37 cellular contexts compared by ENCODE assay signal in genomic region chr17:55622547-55622946, GRCh38.
"Had no signal": no experiment of that assay in that cellular context is flagged by ENCODE, and none has a peak within 500 bp of the region (broad histone marks: within the 10 kb centered on the region; RNA-seq: fewer than 3 reads in every experiment).

No MANE protein-coding gene starts in this region.

- H3K27ac ChIP-seq: body of pancreas, cardiac muscle cell, coronary artery, dorsolateral prefrontal cortex, heart left ventricle, neutrophil, ovary, right lobe of liver, skin epidermis had no signal

- H3K36me3 ChIP-seq: cardiac muscle cell, heart left ventricle, neutrophil, ovary, right lobe of liver had no signal

- H3K4me1 Mint-ChIP-seq: immature natural killer cell, naive B cell had no signal

- DNase-seq: activated B cell treated with CpG ODN at 0.5 μM for 24 hours; activated CD4-positive, alpha-beta T cell treated with anti-CD3 and anti-CD28 coated beads for 36 hours; activated CD8-positive, alpha-beta memory T cell treated with anti-CD3 and anti-CD28 coated beads, Interleukin-2, amount 10 ng/mL, durations not matched to agents 7 days and 5 days; activated CD8-positive, alpha-beta T cell treated with anti-CD3 and anti-CD28 coated beads, Interleukin-2, amount 10 ng/mL, durations not matched to agents 7 days and 5 days; activated naive CD4-positive, alpha-beta T cell treated with Interleukin-2 at 50 U/mL for 16 hours; activated T-cell treated with anti-CD3 and anti-CD28 coated beads, Interleukin-2, amount 50 U/mL, for 72 hours; aorta; body of pancreas; cerebellar nuclear complex; dorsolateral prefrontal cortex; effector memory CD4-positive, alpha-beta T cell; erythroblast; foreskin fibroblast; heart left ventricle; hypothalamus; immature natural killer cell; kidney glomerular epithelial cell; naive B cell; nephron progenitor cell; ovary; right lobe of liver; stimulated activated CD4-positive, alpha-beta T cell treated with anti-CD3 and anti-CD28 coated beads, Interleukin-12 subunit alpha, Interleukin-12 subunit beta, amount 100 ng/mL, for 4 hours; stimulated activated CD4-positive, alpha-beta T cell treated with anti-CD3 and anti-CD28 coated beads, Interleukin-4, amount 100 ng/mL, for 1 hour; substantia nigra; T-helper 1 cell had no signal

- H3K27ac Mint-ChIP-seq: activated B cell treated with CpG ODN at 0.5 μM for 24 hours; activated CD4-positive, alpha-beta T cell treated with anti-CD3 and anti-CD28 coated beads for 36 hours; activated CD8-positive, alpha-beta memory T cell treated with anti-CD3 and anti-CD28 coated beads, Interleukin-2, amount 10 ng/mL, durations not matched to agents 7 days and 5 days; activated CD8-positive, alpha-beta T cell treated with anti-CD3 and anti-CD28 coated beads, Interleukin-2, amount 10 ng/mL, durations not matched to agents 7 days and 5 days; activated naive CD8-positive, alpha-beta T cell; activated T-cell treated with anti-CD3 and anti-CD28 coated beads, Interleukin-2, amount 50 U/mL, for 72 hours; immature natural killer cell; mesothelial cell of epicardium; nephron progenitor cell; progenitor cell of endocrine pancreas; stimulated activated naive CD8-positive, alpha-beta T cell treated with anti-CD3 and anti-CD28 coated beads, Interleukin-15, Interleukin-2, amounts not matched to agents 100 ng/mL and 50 ng/mL, for 24 hours; T-helper 2 cell treated with Interferon-gamma antibody and Interleukin-4, amounts not matched to agents 5 μg/mL and 100 μg/mL, for 36 hours; type B pancreatic cell had no signal

- H3K4me3 ChIP-seq: body of pancreas, cardiac muscle cell, coronary artery, dorsolateral prefrontal cortex, heart left ventricle, lung, ovary, right lobe of liver, skin epidermis had no signal

- H3K4me3 Mint-ChIP-seq: activated B cell treated with CpG ODN at 0.5 μM for 24 hours; activated CD4-positive, alpha-beta T cell treated with anti-CD3 and anti-CD28 coated beads for 36 hours; activated CD8-positive, alpha-beta memory T cell treated with anti-CD3 and anti-CD28 coated beads, Interleukin-2, amount 10 ng/mL, durations not matched to agents 7 days and 5 days; activated CD8-positive, alpha-beta T cell treated with anti-CD3 and anti-CD28 coated beads, Interleukin-2, amount 10 ng/mL, durations not matched to agents 7 days and 5 days; activated naive CD8-positive, alpha-beta T cell; activated T-cell treated with anti-CD3 and anti-CD28 coated beads, Interleukin-2, amount 50 U/mL, for 72 hours; immature natural killer cell; mesothelial cell of epicardium; naive B cell; nephron progenitor cell; stimulated activated naive CD8-positive, alpha-beta T cell treated with anti-CD3 and anti-CD28 coated beads, Interleukin-15, Interleukin-2, amounts not matched to agents 100 ng/mL and 50 ng/mL, for 24 hours; T-helper 2 cell treated with Interferon-gamma antibody and Interleukin-4, amounts not matched to agents 5 μg/mL and 100 μg/mL, for 36 hours; type B pancreatic cell had no signal

- ATAC-seq: activated CD4-positive, alpha-beta T cell treated with anti-CD3 and anti-CD28 coated beads for 36 hours; activated CD8-positive, alpha-beta memory T cell treated with anti-CD3 and anti-CD28 coated beads, Interleukin-2, amount 10 ng/mL, durations not matched to agents 7 days and 5 days; activated CD8-positive, alpha-beta T cell treated with anti-CD3 and anti-CD28 coated beads, Interleukin-2, amount 10 ng/mL, durations not matched to agents 7 days and 5 days; activated T-cell treated with anti-CD3 and anti-CD28 coated beads, Interleukin-2, amount 50 U/mL, for 72 hours; body of pancreas; heart left ventricle; left lobe of liver; right lobe of liver had no signal

- H3K36me3 Mint-ChIP-seq: activated CD8-positive, alpha-beta memory T cell treated with anti-CD3 and anti-CD28 coated beads, Interleukin-2, amount 10 ng/mL, durations not matched to agents 7 days and 5 days; activated naive CD8-positive, alpha-beta T cell; immature natural killer cell; mesothelial cell of epicardium; type B pancreatic cell had no signal

- H3K9me3 ChIP-seq: body of pancreas, heart left ventricle, neutrophil, ovary, right lobe of liver had no signal

- H3K9me3 Mint-ChIP-seq: activated B cell treated with CpG ODN at 0.5 μM for 24 hours; activated T-cell treated with anti-CD3 and anti-CD28 coated beads, Interleukin-2, amount 50 U/mL, for 72 hours; naive B cell; stimulated activated naive CD8-positive, alpha-beta T cell treated with anti-CD3 and anti-CD28 coated beads, Interleukin-15, Interleukin-2, amounts not matched to agents 100 ng/mL and 50 ng/mL, for 24 hours; T-helper 2 cell treated with Interferon-gamma antibody and Interleukin-4, amounts not matched to agents 5 μg/mL and 100 μg/mL, for 36 hours; type B pancreatic cell had no signal

- H3K4me1 ChIP-seq: body of pancreas, right lobe of liver had no signal

- H3K27me3 ChIP-seq: body of pancreas, cardiac muscle cell, ovary, right lobe of liver had no signal
